ENCODE assay signal across 9 cellular contexts in the genomic region with DNA sequence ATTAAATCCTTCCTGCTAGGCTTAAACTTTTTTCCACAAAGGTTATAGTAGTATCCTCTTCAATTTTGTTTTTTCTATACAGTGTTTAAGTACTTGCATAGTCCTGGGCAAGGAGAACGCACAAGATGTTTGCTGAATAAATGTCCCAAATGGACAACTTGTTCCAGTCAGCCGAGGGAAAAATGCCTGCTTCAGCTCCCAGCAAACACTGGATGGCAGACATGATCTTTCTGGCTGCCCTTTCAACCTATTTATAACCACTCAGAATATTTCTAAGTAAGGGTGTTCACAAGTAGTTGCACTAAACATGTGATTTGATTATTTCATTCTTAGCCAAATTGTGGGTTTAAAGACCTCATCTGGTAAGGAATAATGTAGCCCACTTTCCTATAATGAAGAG. TPM values are rescaled to one million over a fixed set of nuclear protein-coding genes. Genes with fewer than 3 reads are reported as not detected.
A peak's percentile ranks its signal among the peaks of the same experiment; 100 is the strongest.
DNase-seq lines count a peak whose midpoint lies in the region; ATAC-seq, FAIRE-seq and TF ChIP-seq lines count a peak whose summit lies in the region.
"Had no signal": no experiment of that assay in that cellular context is flagged by ENCODE, and none has a peak within 500 bp of the region (broad histone marks: within the 10 kb centered on the region; RNA-seq: fewer than 3 reads in every experiment).

No MANE protein-coding gene starts in this region.

- peak; percentile 13 for TF ChIP-seq CTCF in DOHH2 (IDR thresholded peaks at IDR 0.05; ENCODE audit: low read depth, low read length, poor library complexity, severe bottlenecking)
- peak; percentile 31; the same call in 1 of the 2 replicates for TF ChIP-seq CTCF in OCI-LY1 (IDR thresholded peaks at IDR 0.05; ENCODE audit: low read length)
- peak; percentile 62 to 70 for TF ChIP-seq CTCF in fibroblast of lung (conservative IDR thresholded peaks at IDR 0.05 in 1 of 2, IDR thresholded peaks at IDR 0.05 in 1 of 2; ENCODE audit: low read depth in 1 of 2, low read length in 2 of 2)
- TF ChIP-seq CTCF in osteocyte (IDR thresholded peaks at IDR 0.05): peak; percentile 69

- no peaks in the 10 kb centered on the region for H3K9me2 ChIP-seq in DOHH2 (replicated peaks; ENCODE audit: control insufficient read depth, low read length)
- H3K9me2 ChIP-seq in OCI-LY1 (ENCODE audit: low read depth, low read length): no peaks in the 10 kb centered on the region

- H3K9me3 Mint-ChIP-seq in osteocyte (ENCODE audit: unreplicated experiment): no peaks in the 10 kb centered on the region

- H3K4me1 ChIP-seq in DOHH2 (ENCODE audit: control insufficient read depth, low read length): peaks cover 4% of the 10 kb centered on the region; the same call in 1 of the 2 replicates
- H3K4me1 ChIP-seq in OCI-LY1 (ENCODE audit: insufficient read depth, low read length, severe bottlenecking): no peaks in the 10 kb centered on the region
- H3K4me1 ChIP-seq in fibroblast of lung (ENCODE audit: control insufficient read depth, extremely low read depth, insufficient read depth, low read length): no peaks in the 10 kb centered on the region

- peak; percentile 22 to 72 for DNase-seq in fibroblast of lung (ENCODE audit: low read depth in 2 of 2)
- DNase-seq in osteocyte (ENCODE audit: extremely low spot score, unreplicated experiment): no peak
- no peak for DNase-seq in GM12891 (ENCODE audit: insufficient read length, low spot score)
- DNase-seq in UCSD-AML1 (lab: John Stamatoyannopoulos, UW; ENCODE audit: unreplicated experiment): no peak
- no peak for DNase-seq in activated naive CD4-positive, alpha-beta T cell treated with anti-CD3 and anti-CD28 coated beads, Interleukin-2, amount 50 U/mL, for 16 hours
- DNase-seq: activated CD8-positive, alpha-beta memory T cell treated with anti-CD3 and anti-CD28 coated beads for 24 hours had no signal

- no peak for TF ChIP-seq POLR2A in GM12891 (IDR thresholded peaks at IDR 0.05; ENCODE audit: low read depth, low read length)

- H3K27ac Mint-ChIP-seq in osteocyte (ENCODE audit: unreplicated experiment): peak overlapping the region; percentile 53

- H3K4me1 Mint-ChIP-seq in osteocyte (ENCODE audit: unreplicated experiment): peaks cover 8% of the 10 kb centered on the region

- H3K9ac ChIP-seq in OCI-LY1 (ENCODE audit: low read length): no peak overlapping the region
- H3K9ac ChIP-seq in fibroblast of lung (ENCODE audit: insufficient read depth, low read length): no peak overlapping the region

- H3F3A ChIP-seq in DOHH2 (ENCODE audit: control insufficient read depth, insufficient read depth) (no peaks in the 10 kb centered on the region), OCI-LY1 (ENCODE audit: insufficient read depth, low read length) (no peaks in the 10 kb centered on the region)

- ATAC-seq in HG02970 (IDR thresholded peaks at IDR 0.05; ENCODE audit: low FRiP score, unreplicated experiment): no peak

- no peak overlapping the region for H3K27ac ChIP-seq in DOHH2 (ENCODE audit: low read depth, low read length)
- no peak overlapping the region for H3K27ac ChIP-seq in OCI-LY1 (ENCODE audit: low read depth, low read length, poor library complexity, severe bottlenecking)
- no peak overlapping the region for H3K27ac ChIP-seq in fibroblast of lung (ENCODE audit: insufficient read depth, low read length)

- H2AFZ ChIP-seq in OCI-LY1 (ENCODE audit: low read length) (no peak overlapping the region), fibroblast of lung (ENCODE audit: low read length) (no peak overlapping the region)

- H4K20me1 ChIP-seq in DOHH2 (ENCODE audit: control insufficient read depth, insufficient read depth, low read depth, low read length): no peaks in the 10 kb centered on the region
- H4K20me1 ChIP-seq in OCI-LY1 (ENCODE audit: insufficient read depth, low read length): no peaks in the 10 kb centered on the region
- H4K20me1 ChIP-seq in fibroblast of lung (ENCODE audit: control insufficient read depth, extremely low read depth, insufficient read depth, low read length): no peaks in the 10 kb centered on the region

- no peak overlapping the region for H3K4me3 Mint-ChIP-seq in osteocyte (ENCODE audit: unreplicated experiment)

- H3K4me2 ChIP-seq in DOHH2 (ENCODE audit: low read length) (no peak overlapping the region), OCI-LY1 (ENCODE audit: low read length) (no peak overlapping the region), fibroblast of lung (ENCODE audit: extremely low read depth, insufficient read depth, low read length) (no peak overlapping the region)

- H3K4me3 ChIP-seq in DOHH2 (ENCODE audit: low read length) (no peak overlapping the region), OCI-LY1 (ENCODE audit: low read depth, low read length, poor library complexity, severe bottlenecking) (no peak overlapping the region), fibroblast of lung (replicated peaks in 1 of 4; ENCODE audit: control extremely low read depth in 1 of 4, insufficient read depth in 1 of 4, low read depth in 3 of 4, low read length in 4 of 4) (no peak overlapping the region)

- H3K36me3 ChIP-seq in DOHH2 (ENCODE audit: control insufficient read depth, low read length) (peaks cover 34% of the 10 kb centered on the region), OCI-LY1 (ENCODE audit: insufficient read depth, low read length) (no peaks in the 10 kb centered on the region), fibroblast of lung (ENCODE audit: control insufficient read depth, insufficient read depth, low read length) (peaks cover 6% of the 10 kb centered on the region)

- FAIRE-seq in GM12891 (lab: Jason Lieb, UNC): no peak

- H3K27me3 ChIP-seq in DOHH2 (ENCODE audit: control insufficient read depth, low read length) (no peaks in the 10 kb centered on the region), OCI-LY1 (ENCODE audit: insufficient read depth, low read length) (no peaks in the 10 kb centered on the region), fibroblast of lung (ENCODE audit: control insufficient read depth, insufficient read depth, low read length) (no peaks in the 10 kb centered on the region)

- H3K27me3 Mint-ChIP-seq in osteocyte (ENCODE audit: unreplicated experiment): no peaks in the 10 kb centered on the region

- H3K79me2 ChIP-seq in DOHH2 (ENCODE audit: control insufficient read depth, low read length) (no peaks in the 10 kb centered on the region; the same call in 1 of the 2 replicates), OCI-LY1 (ENCODE audit: insufficient read depth, low read length) (no peaks in the 10 kb centered on the region), fibroblast of lung (ENCODE audit: control insufficient read depth, insufficient read depth, low read length) (no peaks in the 10 kb centered on the region)

- H3K9me3 ChIP-seq in DOHH2 (ENCODE audit: control insufficient read depth, insufficient read depth, low read length) (no peaks in the 10 kb centered on the region), OCI-LY1 (ENCODE audit: low read length) (no peaks in the 10 kb centered on the region), fibroblast of lung (ENCODE audit: control insufficient read depth, insufficient read depth, low read depth, low read length) (no peaks in the 10 kb centered on the region)

- H3K36me3 Mint-ChIP-seq in osteocyte (ENCODE audit: unreplicated experiment): peaks cover 48% of the 10 kb centered on the region

TF ChIP-seq in GM12891, 5 proteins besides CTCF, POLR2A, EP300 and RAD21:
- TF ChIP-seq PAX5 (IDR thresholded peaks at IDR 0.05; ENCODE audit: insufficient read depth, low read length, severe bottlenecking): no peak
- no peak for TF ChIP-seq POLR2AphosphoS5 (IDR thresholded peaks at IDR 0.05; ENCODE audit: low read depth, low read length)
- no peak for TF ChIP-seq TAF1 (IDR thresholded peaks at IDR 0.05; ENCODE audit: low read depth, low read length)
- no peak for TF ChIP-seq POU2F2 (IDR thresholded peaks at IDR 0.05; ENCODE audit: low read depth, low read length)
- no peak for TF ChIP-seq SPI1 (IDR thresholded peaks at IDR 0.05; ENCODE audit: low read depth, low read length)

RNA-seq across cellular contexts. Expression of a gene that starts 29.8 kb away (rescaled TPM):
- total RNA-seq in fibroblast of lung: 49.6 and 55.7 TPM in 2 replicates
- 56.9 and 83.1 TPM in 2 replicates for polyA plus RNA-seq in fibroblast of lung
- 31.1 and 40.3 TPM in 2 replicates for polyA plus RNA-seq in fibroblast of lung (2012)
- polyA minus RNA-seq in fibroblast of lung (ENCODE audit: low replicate concordance): 49.3 and 64.3 TPM in 2 replicates
- 56.7 and 58.3 TPM in 2 replicates for total RNA-seq in osteocyte
- 0.42 TPM for polyA plus RNA-seq in GM12891 (2012; ENCODE audit: low read depth, missing spikeins)

Comparison
In these comparisons a context has a peak if more than half of its experiments do, and no peak if none do; other contexts are left out.
1. CTCF ChIP-seq: peak in every context shown above with its lines; median percentile 69 in osteocyte; 66 in fibroblast of lung; 31 in OCI-LY1; 13 in DOHH2.
2. DNase-seq: peak in fibroblast of lung (2 of 2); none in osteocyte (single experiment), GM12891 (single experiment), UCSD-AML1 (single experiment) and activated naive CD4-positive, alpha-beta T cell treated with anti-CD3 and anti-CD28 coated beads, Interleukin-2, amount 50 U/mL, for 16 hours (single experiment).